In the genomic region with DNA sequence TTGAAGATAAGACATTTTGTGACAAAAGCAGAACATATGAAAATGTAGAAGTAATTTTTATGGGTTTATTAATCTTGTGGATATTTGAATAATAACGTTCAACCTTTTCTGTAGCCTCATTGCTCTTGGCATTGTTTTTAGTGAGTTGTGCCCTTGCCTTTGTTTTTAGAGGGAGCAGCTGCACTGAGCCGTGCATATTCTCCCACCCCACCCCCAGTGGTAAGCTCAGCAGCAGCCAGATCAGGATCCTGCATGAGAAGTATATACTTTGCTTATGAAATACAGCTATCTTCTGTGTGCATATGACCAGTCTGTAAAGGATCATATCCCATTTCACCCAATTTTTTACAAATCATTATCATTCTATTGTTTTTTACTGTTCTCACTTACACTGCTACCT, we compare ENCODE assay signal across 1 cellular context.
TF ChIP-seq lines count a peak whose summit lies in the region.

No MANE protein-coding gene starts in this region.

TF ChIP-seq in WTC11, 78 proteins besides CTCF, POLR2A, EP300 and RAD21 (continued from another document):
- TF ChIP-seq, protein P1, sequence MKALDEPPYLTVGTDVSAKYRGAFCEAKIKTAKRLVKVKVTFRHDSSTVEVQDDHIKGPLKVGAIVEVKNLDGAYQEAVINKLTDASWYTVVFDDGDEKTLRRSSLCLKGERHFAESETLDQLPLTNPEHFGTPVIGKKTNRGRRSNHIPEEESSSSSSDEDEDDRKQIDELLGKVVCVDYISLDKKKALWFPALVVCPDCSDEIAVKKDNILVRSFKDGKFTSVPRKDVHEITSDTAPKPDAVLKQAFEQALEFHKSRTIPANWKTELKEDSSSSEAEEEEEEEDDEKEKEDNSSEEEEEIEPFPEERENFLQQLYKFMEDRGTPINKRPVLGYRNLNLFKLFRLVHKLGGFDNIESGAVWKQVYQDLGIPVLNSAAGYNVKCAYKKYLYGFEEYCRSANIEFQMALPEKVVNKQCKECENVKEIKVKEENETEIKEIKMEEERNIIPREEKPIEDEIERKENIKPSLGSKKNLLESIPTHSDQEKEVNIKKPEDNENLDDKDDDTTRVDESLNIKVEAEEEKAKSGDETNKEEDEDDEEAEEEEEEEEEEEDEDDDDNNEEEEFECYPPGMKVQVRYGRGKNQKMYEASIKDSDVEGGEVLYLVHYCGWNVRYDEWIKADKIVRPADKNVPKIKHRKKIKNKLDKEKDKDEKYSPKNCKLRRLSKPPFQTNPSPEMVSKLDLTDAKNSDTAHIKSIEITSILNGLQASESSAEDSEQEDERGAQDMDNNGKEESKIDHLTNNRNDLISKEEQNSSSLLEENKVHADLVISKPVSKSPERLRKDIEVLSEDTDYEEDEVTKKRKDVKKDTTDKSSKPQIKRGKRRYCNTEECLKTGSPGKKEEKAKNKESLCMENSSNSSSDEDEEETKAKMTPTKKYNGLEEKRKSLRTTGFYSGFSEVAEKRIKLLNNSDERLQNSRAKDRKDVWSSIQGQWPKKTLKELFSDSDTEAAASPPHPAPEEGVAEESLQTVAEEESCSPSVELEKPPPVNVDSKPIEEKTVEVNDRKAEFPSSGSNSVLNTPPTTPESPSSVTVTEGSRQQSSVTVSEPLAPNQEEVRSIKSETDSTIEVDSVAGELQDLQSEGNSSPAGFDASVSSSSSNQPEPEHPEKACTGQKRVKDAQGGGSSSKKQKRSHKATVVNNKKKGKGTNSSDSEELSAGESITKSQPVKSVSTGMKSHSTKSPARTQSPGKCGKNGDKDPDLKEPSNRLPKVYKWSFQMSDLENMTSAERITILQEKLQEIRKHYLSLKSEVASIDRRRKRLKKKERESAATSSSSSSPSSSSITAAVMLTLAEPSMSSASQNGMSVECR (CRISPR knock-in tag; IDR thresholded peaks at IDR 0.05; ENCODE audit: borderline replicate concordance): no peak
- TF ChIP-seq FOXK1 (CRISPR knock-in tag; IDR thresholded peaks at IDR 0.05) (no peak), MXD4 (CRISPR knock-in tag; IDR thresholded peaks at IDR 0.05; ENCODE audit: borderline replicate concordance) (no peak), FOXP1 (CRISPR knock-in tag; IDR thresholded peaks at IDR 0.05; ENCODE audit: borderline replicate concordance) (no peak), ZNF263 (CRISPR knock-in tag; IDR thresholded peaks at IDR 0.05; ENCODE audit: low read depth) (no peak), ZNF317 (CRISPR knock-in tag; IDR thresholded peaks at IDR 0.05; ENCODE audit: borderline replicate concordance, low read depth) (no peak), TEAD4 (CRISPR knock-in tag; IDR thresholded peaks at IDR 0.05) (no peak), GRHL2 (CRISPR knock-in tag; IDR thresholded peaks at IDR 0.05; ENCODE audit: insufficient replicate concordance, severe bottlenecking) (no peak)
- TF ChIP-seq, protein P2, sequence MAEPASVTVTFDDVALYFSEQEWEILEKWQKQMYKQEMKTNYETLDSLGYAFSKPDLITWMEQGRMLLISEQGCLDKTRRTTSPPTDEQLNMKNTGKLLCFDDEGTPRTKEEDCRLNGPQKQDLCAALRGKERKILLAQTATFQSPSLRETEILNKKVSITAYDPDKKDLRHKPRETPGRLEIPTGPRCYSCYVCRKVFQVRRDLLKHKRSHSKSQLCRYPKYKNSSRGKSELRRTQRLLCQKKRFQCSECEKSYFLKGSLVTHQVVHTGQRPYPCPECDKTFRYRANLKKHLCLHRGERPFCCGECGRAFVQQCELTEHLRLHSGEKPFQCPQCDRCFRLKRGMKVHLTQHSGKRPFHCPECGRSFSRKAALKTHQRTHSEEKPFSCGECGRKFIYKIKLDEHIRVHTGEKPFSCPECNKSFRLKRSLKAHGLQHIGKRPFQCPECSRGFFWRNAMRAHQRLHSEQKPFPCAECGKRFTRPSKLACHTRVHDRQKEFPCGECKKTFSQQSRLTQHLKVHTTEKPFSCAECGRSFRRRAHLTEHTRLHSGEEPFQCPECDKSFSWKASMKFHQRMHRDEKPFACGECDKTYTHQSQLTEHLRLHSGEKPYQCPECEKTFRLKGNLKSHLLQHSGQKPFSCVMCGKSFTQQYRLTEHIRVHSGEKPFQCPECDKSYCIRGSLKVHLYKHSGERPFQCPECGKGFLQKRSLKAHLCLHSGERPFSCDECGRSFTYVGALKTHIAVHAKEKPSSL (CRISPR knock-in tag; conservative IDR thresholded peaks at IDR 0.05): no peak
- TF ChIP-seq, protein P3, sequence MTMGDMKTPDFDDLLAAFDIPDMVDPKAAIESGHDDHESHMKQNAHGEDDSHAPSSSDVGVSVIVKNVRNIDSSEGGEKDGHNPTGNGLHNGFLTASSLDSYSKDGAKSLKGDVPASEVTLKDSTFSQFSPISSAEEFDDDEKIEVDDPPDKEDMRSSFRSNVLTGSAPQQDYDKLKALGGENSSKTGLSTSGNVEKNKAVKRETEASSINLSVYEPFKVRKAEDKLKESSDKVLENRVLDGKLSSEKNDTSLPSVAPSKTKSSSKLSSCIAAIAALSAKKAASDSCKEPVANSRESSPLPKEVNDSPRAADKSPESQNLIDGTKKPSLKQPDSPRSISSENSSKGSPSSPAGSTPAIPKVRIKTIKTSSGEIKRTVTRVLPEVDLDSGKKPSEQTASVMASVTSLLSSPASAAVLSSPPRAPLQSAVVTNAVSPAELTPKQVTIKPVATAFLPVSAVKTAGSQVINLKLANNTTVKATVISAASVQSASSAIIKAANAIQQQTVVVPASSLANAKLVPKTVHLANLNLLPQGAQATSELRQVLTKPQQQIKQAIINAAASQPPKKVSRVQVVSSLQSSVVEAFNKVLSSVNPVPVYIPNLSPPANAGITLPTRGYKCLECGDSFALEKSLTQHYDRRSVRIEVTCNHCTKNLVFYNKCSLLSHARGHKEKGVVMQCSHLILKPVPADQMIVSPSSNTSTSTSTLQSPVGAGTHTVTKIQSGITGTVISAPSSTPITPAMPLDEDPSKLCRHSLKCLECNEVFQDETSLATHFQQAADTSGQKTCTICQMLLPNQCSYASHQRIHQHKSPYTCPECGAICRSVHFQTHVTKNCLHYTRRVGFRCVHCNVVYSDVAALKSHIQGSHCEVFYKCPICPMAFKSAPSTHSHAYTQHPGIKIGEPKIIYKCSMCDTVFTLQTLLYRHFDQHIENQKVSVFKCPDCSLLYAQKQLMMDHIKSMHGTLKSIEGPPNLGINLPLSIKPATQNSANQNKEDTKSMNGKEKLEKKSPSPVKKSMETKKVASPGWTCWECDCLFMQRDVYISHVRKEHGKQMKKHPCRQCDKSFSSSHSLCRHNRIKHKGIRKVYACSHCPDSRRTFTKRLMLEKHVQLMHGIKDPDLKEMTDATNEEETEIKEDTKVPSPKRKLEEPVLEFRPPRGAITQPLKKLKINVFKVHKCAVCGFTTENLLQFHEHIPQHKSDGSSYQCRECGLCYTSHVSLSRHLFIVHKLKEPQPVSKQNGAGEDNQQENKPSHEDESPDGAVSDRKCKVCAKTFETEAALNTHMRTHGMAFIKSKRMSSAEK (CRISPR knock-in tag; IDR thresholded peaks at IDR 0.05; ENCODE audit: borderline replicate concordance): no peak
- TF ChIP-seq, protein P4, sequence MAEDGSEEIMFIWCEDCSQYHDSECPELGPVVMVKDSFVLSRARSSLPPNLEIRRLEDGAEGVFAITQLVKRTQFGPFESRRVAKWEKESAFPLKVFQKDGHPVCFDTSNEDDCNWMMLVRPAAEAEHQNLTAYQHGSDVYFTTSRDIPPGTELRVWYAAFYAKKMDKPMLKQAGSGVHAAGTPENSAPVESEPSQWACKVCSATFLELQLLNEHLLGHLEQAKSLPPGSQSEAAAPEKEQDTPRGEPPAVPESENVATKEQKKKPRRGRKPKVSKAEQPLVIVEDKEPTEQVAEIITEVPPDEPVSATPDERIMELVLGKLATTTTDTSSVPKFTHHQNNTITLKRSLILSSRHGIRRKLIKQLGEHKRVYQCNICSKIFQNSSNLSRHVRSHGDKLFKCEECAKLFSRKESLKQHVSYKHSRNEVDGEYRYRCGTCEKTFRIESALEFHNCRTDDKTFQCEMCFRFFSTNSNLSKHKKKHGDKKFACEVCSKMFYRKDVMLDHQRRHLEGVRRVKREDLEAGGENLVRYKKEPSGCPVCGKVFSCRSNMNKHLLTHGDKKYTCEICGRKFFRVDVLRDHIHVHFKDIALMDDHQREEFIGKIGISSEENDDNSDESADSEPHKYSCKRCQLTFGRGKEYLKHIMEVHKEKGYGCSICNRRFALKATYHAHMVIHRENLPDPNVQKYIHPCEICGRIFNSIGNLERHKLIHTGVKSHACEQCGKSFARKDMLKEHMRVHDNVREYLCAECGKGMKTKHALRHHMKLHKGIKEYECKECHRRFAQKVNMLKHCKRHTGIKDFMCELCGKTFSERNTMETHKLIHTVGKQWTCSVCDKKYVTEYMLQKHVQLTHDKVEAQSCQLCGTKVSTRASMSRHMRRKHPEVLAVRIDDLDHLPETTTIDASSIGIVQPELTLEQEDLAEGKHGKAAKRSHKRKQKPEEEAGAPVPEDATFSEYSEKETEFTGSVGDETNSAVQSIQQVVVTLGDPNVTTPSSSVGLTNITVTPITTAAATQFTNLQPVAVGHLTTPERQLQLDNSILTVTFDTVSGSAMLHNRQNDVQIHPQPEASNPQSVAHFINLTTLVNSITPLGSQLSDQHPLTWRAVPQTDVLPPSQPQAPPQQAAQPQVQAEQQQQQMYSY (CRISPR knock-in tag; IDR thresholded peaks at IDR 0.05): no peak
